In genomic region chr22:32389685-32390084, GRCh38 we compare ENCODE assay signal across 10 cellular contexts. TPM values are rescaled to one million over a fixed set of nuclear protein-coding genes. Genes with fewer than 3 reads are reported as not detected.
A peak's percentile ranks its signal among the peaks of the same experiment; 100 is the strongest.
DNase-seq lines count a peak whose midpoint lies in the region; ATAC-seq, FAIRE-seq and TF ChIP-seq lines count a peak whose summit lies in the region.
"Had no signal": no experiment of that assay in that cellular context is flagged by ENCODE, and none has a peak within 500 bp of the region (broad histone marks: within the 10 kb centered on the region; RNA-seq: fewer than 3 reads in every experiment).

No MANE protein-coding gene starts in this region.

- peaks cover 2 to 19% of the 10 kb centered on the region in 2 donors for H3K36me3 Mint-ChIP-seq in activated T-cell treated with anti-CD3 and anti-CD28 coated beads, Interleukin-2, amount 50 U/mL, for 72 hours (ENCODE audit: insufficient read depth in 2 of 2)

- no peak overlapping the region for H3K4me3 Mint-ChIP-seq in activated T-cell treated with anti-CD3 and anti-CD28 coated beads, Interleukin-2, amount 50 U/mL, for 72 hours

- no peak overlapping the region for H3K9ac ChIP-seq in colonic mucosa (ENCODE audit: low read depth in 2 of 2, low read length in 2 of 2)

- TF ChIP-seq POLR2A in spleen (IDR thresholded peaks at IDR 0.05) (no peak), H54 (IDR thresholded peaks at IDR 0.05; ENCODE audit: low read depth, low read length) (no peak)

- H3K9me3 ChIP-seq in colonic mucosa (no peaks in the 10 kb centered on the region), spleen (no peaks in the 10 kb centered on the region)

- no peak overlapping the region for H3K4me3 ChIP-seq in colonic mucosa
- H3K4me3 ChIP-seq in spleen = no peak overlapping the region

- DNase-seq in activated T-cell treated with anti-CD3 and anti-CD28 coated beads, Interleukin-2, amount 50 U/mL, for 72 hours = peak in 1 of 2 donors; percentile 24
- DNase-seq in activated T-cell treated with anti-CD3 and anti-CD28 coated beads, Interleukin-2, amount 50 U/mL, for 48 hours = no peak
- DNase-seq in NCI-H69 (lab: John Stamatoyannopoulos, UW) (peak; percentile 40), colonic mucosa (no peak), spleen (no peak), NCI-H526 treated with DMSO at 0.1 percent for 48 hours (lab: John Stamatoyannopoulos, UW) (no peak), H54 (ENCODE audit: insufficient read length, low spot score) (no peak)

- no peaks in the 10 kb centered on the region for H3K9me3 Mint-ChIP-seq in activated T-cell treated with anti-CD3 and anti-CD28 coated beads, Interleukin-2, amount 50 U/mL, for 72 hours

- H3K4me1 ChIP-seq in colonic mucosa (no peaks in the 10 kb centered on the region), spleen (no peaks in the 10 kb centered on the region)

- intact Hi-C loops in colonic mucosa (cut with DNase I) (no loop called here), spleen (cut with DNase I; ENCODE audit: low total_unique reads) (no loop called here)

- H3K27ac ChIP-seq in colonic mucosa (no peak overlapping the region), spleen (no peak overlapping the region)

- FAIRE-seq in H54 (lab: Jason Lieb, UNC) = no peak
- FAIRE-seq: islet of Langerhans had no signal

- ATAC-seq in activated T-cell treated with anti-CD3 and anti-CD28 coated beads, Interleukin-2, amount 50 U/mL, for 72 hours (replicated peaks in 1 of 2) = no peak
- ATAC-seq in GM19395 (IDR thresholded peaks at IDR 0.05; ENCODE audit: unreplicated experiment) = no peak

- H3K27me3 ChIP-seq in colonic mucosa (no peaks in the 10 kb centered on the region), spleen (replicated peaks in 1 of 7) (no peaks in the 10 kb centered on the region)

- H3K4me1 Mint-ChIP-seq in activated T-cell treated with anti-CD3 and anti-CD28 coated beads, Interleukin-2, amount 50 U/mL, for 72 hours (ENCODE audit: low read depth) = no peaks in the 10 kb centered on the region

- 73 to 87% (median 80%) methylated on average over 4 of the region's 4 CpGs for WGBS in spleen, 5 donors

- no peaks in the 10 kb centered on the region for H3K27me3 Mint-ChIP-seq in activated T-cell treated with anti-CD3 and anti-CD28 coated beads, Interleukin-2, amount 50 U/mL, for 72 hours (ENCODE audit: low read depth)

- TF ChIP-seq CTCF in colonic mucosa (IDR thresholded peaks at IDR 0.05) (peak; percentile 14), spleen (IDR thresholded peaks at IDR 0.05 in 8 of 11, conservative IDR thresholded peaks at IDR 0.05 in 3 of 11) (peak in 6 of 11 experiments; percentile 12 to 38 (median 18))

- peak overlapping the region; percentile 3 for H3K27ac Mint-ChIP-seq in activated T-cell treated with anti-CD3 and anti-CD28 coated beads, Interleukin-2, amount 50 U/mL, for 72 hours

- H3K36me3 ChIP-seq in colonic mucosa (peaks cover 30% of the 10 kb centered on the region), spleen (peaks cover 2 to 99% (median 90%) of the 10 kb centered on the region in 6 donors)

RNA-seq across cellular contexts. Expression of gene RTCB, which starts 22.4 kb away (rescaled TPM):
- 100 to 1,000 TPM; 106 to 107 TPM for total RNA-seq in activated T-cell treated with anti-CD3 and anti-CD28 coated beads, Interleukin-2, amount 50 U/mL, for 72 hours
- 100 to 1,000 TPM in 1 of 2 donors, 10 to 100 TPM in 1; 96.6 to 120 TPM for total RNA-seq in colonic mucosa
- total RNA-seq in spleen = 10 to 100 TPM; 58.5 to 75.9 (median 62.4) TPM
- polyA plus RNA-seq in spleen = 10 to 100 TPM; 33.8 to 54.2 (median 35.0) TPM

RNA-seq across cellular contexts. Expression of gene RFPL3, which starts 32.0 kb away (rescaled TPM):
- not detected for total RNA-seq in activated T-cell treated with anti-CD3 and anti-CD28 coated beads, Interleukin-2, amount 50 U/mL, for 72 hours
- total RNA-seq in colonic mucosa (not detected), spleen (not detected)
- under 1 TPM in 1 of 3 donors, not detected in 2; 0.06 TPM for polyA plus RNA-seq in spleen
- total RNA-seq: HT-29 had no signal
